ENCODE assay signal across 8 cellular contexts in genomic region chr5:53381-54174, GRCh38. TPM values are rescaled to one million over a fixed set of nuclear protein-coding genes. Genes with fewer than 3 reads are reported as not detected.
DNase-seq lines count a peak whose midpoint lies in the region; ATAC-seq and TF ChIP-seq lines count a peak whose summit lies in the region.

No MANE protein-coding gene starts in this region.

- peaks cover 4% of the 10 kb centered on the region for H3K9me3 Mint-ChIP-seq in activated T-helper 17 cell treated with anti-CD3 and anti-CD28 coated beads, Interleukin-2, amount 50 U/mL, for 72 hours

- no peaks in the 10 kb centered on the region for H3K36me3 ChIP-seq in right atrium auricular region
- H3K36me3 ChIP-seq in spleen, result no peaks in the 10 kb centered on the region

- H3K27ac Mint-ChIP-seq in activated T-helper 17 cell treated with anti-CD3 and anti-CD28 coated beads, Interleukin-2, amount 50 U/mL, for 72 hours, result no peak overlapping the region

- peaks cover 18% of the 10 kb centered on the region for H3K27me3 Mint-ChIP-seq in activated T-helper 17 cell treated with anti-CD3 and anti-CD28 coated beads, Interleukin-2, amount 50 U/mL, for 72 hours

- H3K36me3 Mint-ChIP-seq in activated T-helper 17 cell treated with anti-CD3 and anti-CD28 coated beads, Interleukin-2, amount 50 U/mL, for 72 hours (ENCODE audit: low read depth), result no peaks in the 10 kb centered on the region

- 1 to 3% (median 1%) methylated on average over 27 to 84 of the region's 84 CpGs for WGBS in spleen, 5 donors

- TF ChIP-seq POLR2A in spleen (IDR thresholded peaks at IDR 0.05), result no peak

- peak overlapping the region; percentile 44 for H3K4me3 Mint-ChIP-seq in activated T-helper 17 cell treated with anti-CD3 and anti-CD28 coated beads, Interleukin-2, amount 50 U/mL, for 72 hours

- H3K4me1 ChIP-seq in right atrium auricular region, result peaks cover 0 to 15% of the 10 kb centered on the region in 2 donors
- peaks cover 0 to 19% (median 15%) of the 10 kb centered on the region in 6 donors for H3K4me1 ChIP-seq in spleen

- ATAC-seq in activated T-helper 17 cell treated with anti-CD3 and anti-CD28 coated beads, Interleukin-2, amount 50 U/mL, for 72 hours (replicated peaks), result peak; percentile 35
- ATAC-seq in GM18511 (IDR thresholded peaks at IDR 0.05; ENCODE audit: unreplicated experiment), result no peak

- H3K4me1 Mint-ChIP-seq in activated T-helper 17 cell treated with anti-CD3 and anti-CD28 coated beads, Interleukin-2, amount 50 U/mL, for 72 hours, result peaks cover 4% of the 10 kb centered on the region

- H3K27ac ChIP-seq in right atrium auricular region, result no peak overlapping the region
- H3K27ac ChIP-seq in spleen, result no peak overlapping the region

- H3K4me3 ChIP-seq in right atrium auricular region, result peak overlapping the region; percentile 33 to 61
- H3K4me3 ChIP-seq in spleen, result peak overlapping the region; percentile 30 to 70 (median 47)

- peaks cover 10 to 17% of the 10 kb centered on the region in 2 donors for H3K27me3 ChIP-seq in right atrium auricular region
- peaks cover 0 to 68% (median 35%) of the 10 kb centered on the region in 7 donors for H3K27me3 ChIP-seq in spleen (replicated peaks in 1 of 7)

- DNase-seq in EH (ENCODE audit: low read depth), result peak; percentile 42
- DNase-seq in NCI-H2171 treated with DMSO at 0.1 percent for 48 hours (lab: John Stamatoyannopoulos, UW), result peak; percentile 64
- no peak for DNase-seq in right atrium auricular region (ENCODE audit: low spot score)
- DNase-seq in spleen, result no peak
- no peak for DNase-seq in HCEC 1CT
- no peak for DNase-seq in OCI-M2 (lab: John Stamatoyannopoulos, UW; ENCODE audit: unreplicated experiment)

- intact Hi-C loops in spleen (cut with DNase I; ENCODE audit: low total_unique reads), result no loop called here

- peak in 1 of 2 donors; percentile 37 for TF ChIP-seq CTCF in right atrium auricular region (IDR thresholded peaks at IDR 0.05)
- no peak for TF ChIP-seq CTCF in spleen (IDR thresholded peaks at IDR 0.05 in 8 of 11, conservative IDR thresholded peaks at IDR 0.05 in 3 of 11)

- H3K9me3 ChIP-seq in right atrium auricular region, result peaks cover 0 to 4% of the 10 kb centered on the region in 2 donors
- H3K9me3 ChIP-seq in spleen, result peaks cover 0 to 10% (median 0%) of the 10 kb centered on the region in 8 donors

RNA-seq across cellular contexts. Expression of gene PLEKHG4B, which starts 38.4 kb away (rescaled TPM):
- under 1 TPM in 1 of 2 donors, not detected in 1; 0.11 TPM for total RNA-seq in activated T-helper 17 cell treated with anti-CD3 and anti-CD28 coated beads, Interleukin-2, amount 50 U/mL, for 72 hours
- total RNA-seq in right atrium auricular region (under 1 TPM; 0.08 to 0.48 TPM), spleen (under 1 TPM in 6 of 7 donors, not detected in 1; 0.06 to 0.51 (median 0.34) TPM)
- under 1 TPM in 2 of 3 donors, not detected in 1; under 0.01 to 0.09 TPM for polyA plus RNA-seq in spleen

Comparison
In these comparisons a context has a peak if more than half of its experiments do, and no peak if none do; other contexts are left out.
1. DNase-seq: peak in EH (single experiment) and NCI-H2171 treated with DMSO at 0.1 percent for 48 hours (single experiment); none in right atrium auricular region (single experiment), spleen (single experiment), HCEC 1CT (single experiment) and OCI-M2 (single experiment).